Comparison of ENCODE assay signal across 20 cellular contexts in genomic region chr9:130198501-130199179, GRCh38. TPM values are rescaled to one million over a fixed set of nuclear protein-coding genes. Genes with fewer than 3 reads are reported as not detected.
DNase-seq lines count a peak whose midpoint lies in the region; FAIRE-seq and TF ChIP-seq lines count a peak whose summit lies in the region.
"Had no signal": no experiment of that assay in that cellular context is flagged by ENCODE, and none has a peak within 500 bp of the region (broad histone marks: within the 10 kb centered on the region; RNA-seq: fewer than 3 reads in every experiment).

No MANE protein-coding gene starts in this region.

- no peak overlapping the region for H2AFZ ChIP-seq in keratinocyte (ENCODE audit: control insufficient read depth, low read length)

- peaks cover 2% of the 10 kb centered on the region for H3K9me1 ChIP-seq in keratinocyte (ENCODE audit: control insufficient read depth, extremely low read depth, insufficient read depth, low read length)

- intact Hi-C loops in testis (cut with DNase I; ENCODE audit: low total_unique reads), result no loop called here

- peak overlapping the region; percentile 13 for H3K27ac ChIP-seq in keratinocyte (ENCODE audit: control insufficient read depth, insufficient read depth, low read length)
- H3K27ac ChIP-seq in temporal lobe (ENCODE audit: low read depth, low read length), result peak overlapping the region; percentile 86
- no peak overlapping the region for H3K27ac ChIP-seq in testis
- H3K27ac ChIP-seq: SJSA1, WERI-Rb-1 had no signal

- DNase-seq in NCI-H446 treated with DMSO at 0.1 percent for 48 hours (lab: John Stamatoyannopoulos, UW) (peak; percentile 52), astrocyte of the hippocampus (ENCODE audit: low read depth, low spot score) (peak; percentile 70), keratinocyte (ENCODE audit: low read depth, low spot score) (no peak), inferior parietal cortex (ENCODE audit: extremely low spot score) (no peak), dedifferentiated amniotic fluid mesenchymal stem cell (ENCODE audit: extremely low spot score) (no peak), COR-L47 (lab: John Stamatoyannopoulos, UW) (no peak), testis (no peak)
- DNase-seq: activated CD4-positive, alpha-beta T cell treated with anti-CD3 and anti-CD28 coated beads, Interleukin-2, amount 50 U/mL, for 48 hours; activated T-cell treated with anti-CD3 and anti-CD28 coated beads for 4 hours; cortex of kidney; foreskin melanocyte; mucosa of descending colon; NCI-H1048; NCI-H748 treated with DMSO at 0.1 percent for 48 hours; WERI-Rb-1 had no signal

- TF ChIP-seq CTCF in keratinocyte (optimal IDR thresholded peaks at IDR 0.05 in 1 of 3, IDR thresholded peaks at IDR 0.05 in 1 of 3, conservative IDR thresholded peaks at IDR 0.05 in 1 of 3; ENCODE audit: extremely low read depth in 1 of 3, insufficient read depth in 2 of 3, low read length in 3 of 3), result no peak
- no peak for TF ChIP-seq CTCF in testis (IDR thresholded peaks at IDR 0.05)

- H4K20me1 ChIP-seq in keratinocyte (ENCODE audit: control insufficient read depth, extremely low read depth, insufficient read depth, low read length), result peaks cover 11% of the 10 kb centered on the region

- peaks cover 46% of the 10 kb centered on the region for H3K79me2 ChIP-seq in keratinocyte (ENCODE audit: control insufficient read depth, insufficient read depth, low read length)

- H3K27me3 ChIP-seq in keratinocyte (ENCODE audit: control insufficient read depth, extremely low read depth, insufficient read depth, low read length), result no peaks in the 10 kb centered on the region
- no peaks in the 10 kb centered on the region for H3K27me3 ChIP-seq in testis
- H3K27me3 ChIP-seq: SJSA1, tibial nerve had no signal

- dilution Hi-C loops in keratinocyte (cut with MboI; ENCODE audit: extremely low pct_ligation_motif_present, low sequenced_read_pairs), result no loop called here

- TF ChIP-seq POLR2A in testis (IDR thresholded peaks at IDR 0.05), result no peak

- no peak for FAIRE-seq in keratinocyte (lab: Jason Lieb, UNC)
- FAIRE-seq: endothelial cell of umbilical vein had no signal

- H3K9me3 ChIP-seq in keratinocyte (ENCODE audit: control insufficient read depth, low read depth, low read length) (no peaks in the 10 kb centered on the region), testis (no peaks in the 10 kb centered on the region)
- H3K9me3 ChIP-seq: mucosa of descending colon, SJSA1, tibial nerve had no signal

- no peak overlapping the region for H3K9ac ChIP-seq in keratinocyte (ENCODE audit: control insufficient read depth, extremely low read depth, insufficient read depth, low read length)

- WGBS in testis, 2 donors, result 79 to 88% methylated on average over 11 to 12 of the region's 12 CpGs

- H3K4me1 ChIP-seq in keratinocyte (ENCODE audit: control insufficient read depth, extremely low read depth, insufficient read depth, low read length) (peaks cover 66% of the 10 kb centered on the region), testis (peaks cover 3% of the 10 kb centered on the region)
- H3K4me1 ChIP-seq: SJSA1 had no signal

- peak overlapping the region; percentile 14 for H3K4me2 ChIP-seq in keratinocyte (ENCODE audit: control insufficient read depth, extremely low read depth, insufficient read depth, low read depth, low read length)

- H3K4me3 ChIP-seq in keratinocyte (ENCODE audit: control insufficient read depth in 2 of 3, extremely low read depth in 1 of 3, insufficient read depth in 2 of 3, low read depth in 1 of 3, low read length in 3 of 3) (no peak overlapping the region), testis (no peak overlapping the region)
- H3K4me3 ChIP-seq: mucosa of descending colon, SJSA1, tibial nerve had no signal

- H3K36me3 ChIP-seq in keratinocyte (ENCODE audit: control insufficient read depth in 2 of 2, extremely low read depth in 1 of 2, insufficient read depth in 2 of 2, low read length in 2 of 2) (peaks cover 0 to 4% of the 10 kb centered on the region in 2 experiments), testis (ENCODE audit: low read depth, missing control alignments) (no peaks in the 10 kb centered on the region)
- H3K36me3 ChIP-seq: SJSA1, tibial nerve had no signal

RNA-seq across cellular contexts. Expression of gene NCS1, which starts 26.4 kb away (rescaled TPM):
- polyA plus RNA-seq in keratinocyte (49.1 to 67.4 TPM (median 61.6 TPM) in 3 replicates), testis (ENCODE audit: insufficient read depth, low read depth, low replicate concordance) (13.0 TPM)
- 7.2 TPM for polyA plus RNA-seq in keratinocyte (2011; ENCODE audit: low read depth)
- 52.4 and 71.2 TPM in 2 replicates for polyA plus RNA-seq in keratinocyte (2011; cell fraction: cytosol; rRNA removed)
- polyA plus RNA-seq in keratinocyte (2011; cell fraction: nucleus; rRNA removed), result 35.4 and 37.0 TPM in 2 replicates
- 26.6 and 49.7 TPM in 2 replicates for polyA plus RNA-seq in keratinocyte (2012; ENCODE audit: low replicate concordance)
- 45.3 to 74.1 TPM (median 69.9 TPM) in 3 replicates for polyA minus RNA-seq in keratinocyte
- polyA minus RNA-seq in keratinocyte (2011; cell fraction: cytosol; rRNA and poly(A)+ RNA removed), result 94.6 TPM
- 22.4 and 28.3 TPM in 2 replicates for polyA minus RNA-seq in keratinocyte (2011; cell fraction: nucleus; rRNA and poly(A)+ RNA removed)
- total RNA-seq in temporal lobe (138 TPM), testis (1 to 10 TPM; 5.2 TPM)
- total RNA-seq: OCI-LY7 had no signal

Comparison
In these comparisons a context has a peak if more than half of its experiments do, and no peak if none do; other contexts are left out.
1. DNase-seq: peak in NCI-H446 treated with DMSO at 0.1 percent for 48 hours (single experiment) and astrocyte of the hippocampus (single experiment); none in keratinocyte (single experiment), inferior parietal cortex (single experiment), dedifferentiated amniotic fluid mesenchymal stem cell (single experiment), COR-L47 (single experiment) and testis (single experiment).
2. H3K27ac ChIP-seq: peak in keratinocyte (single experiment) and temporal lobe (single experiment); none in testis (0 of 2).
3. RNA of gene NCS1, which starts 26.4 kb away (total RNA-seq): 138 TPM in temporal lobe (single experiment); 5.2 TPM in testis; every median in the first group is over 10 times any median in the second.